Comparison of ENCODE assay signal across 8 cellular contexts in genomic region chr3:48556796-48557626, GRCh38. TPM values are rescaled to one million over a fixed set of nuclear protein-coding genes. Genes with fewer than 3 reads are reported as not detected.
A peak's percentile ranks its signal among the peaks of the same experiment; 100 is the strongest.
DNase-seq lines count a peak whose midpoint lies in the region; ATAC-seq and TF ChIP-seq lines count a peak whose summit lies in the region.

PFKFB4 (minus strand) TSS chr3:48556803; CDS start chr3:48556777, 26 bp downstream.

- no peaks in the 10 kb centered on the region for H3K9me3 Mint-ChIP-seq in activated naive CD4-positive, alpha-beta T cell treated with anti-CD3 and anti-CD28 coated beads, Interleukin-2, amount 50 U/mL, for 24 hours

- CTCF ChIA-PET in GM10248 (lab: Yijun Ruan, JAX) (interaction anchor here (0.7 to 3.1 kb wide), 17 partner anchors 9 to 316 kb away, joined by 3 to 29 read pairs (median 6); partner anchors contain the start of genes ATRIP, NCKIPSD, SLC26A6 and ZNF589), SK-N-SH (lab: Yijun Ruan, JAX) (interaction anchor here (1.4 to 12.6 kb wide), 5 partner anchors 9 to 121 kb away, joined by 3 to 136 read pairs (median 14); partner anchors contain the start of genes CCDC51, SLC26A6 and TMA7)

- H3K79me2 ChIP-seq in SK-N-SH (ENCODE audit: insufficient read depth): peaks cover 15% of the 10 kb centered on the region; the same call in 1 of the 2 replicates

- H3K9me3 ChIP-seq in SK-N-SH: no peaks in the 10 kb centered on the region
- no peaks in the 10 kb centered on the region for H3K9me3 ChIP-seq in suprapubic skin

- H3K4me3 Mint-ChIP-seq in activated naive CD4-positive, alpha-beta T cell treated with anti-CD3 and anti-CD28 coated beads, Interleukin-2, amount 50 U/mL, for 24 hours: peak within 1 kb of the TSS; percentile 87

- TF ChIP-seq CTCF in GM10248 (IDR thresholded peaks at IDR 0.05; ENCODE audit: control extremely low read depth, extremely low read depth, low read depth, missing control alignments) (no peak), SK-N-SH (IDR thresholded peaks at IDR 0.05) (no peak), suprapubic skin (IDR thresholded peaks at IDR 0.05) (no peak)

- H3K27me3 Mint-ChIP-seq in activated naive CD4-positive, alpha-beta T cell treated with anti-CD3 and anti-CD28 coated beads, Interleukin-2, amount 50 U/mL, for 24 hours: no peaks in the 10 kb centered on the region

- H3K9ac ChIP-seq in SK-N-SH: peak within 1 kb of the TSS; percentile 71

- H3K36me3 ChIP-seq in SK-N-SH (replicated peaks in 1 of 2; ENCODE audit: control insufficient read depth in 1 of 2, insufficient read depth in 2 of 2, low read length in 1 of 2) (no peaks in the 10 kb centered on the region), suprapubic skin (no peaks in the 10 kb centered on the region)

- POLR2A ChIA-PET in GM10248 (lab: Yijun Ruan, JAX) (interaction anchor here (0.6 to 2.1 kb wide), 2 partner anchors 66 to 110 kb away, joined by 5 read pairs; partner anchors contain the start of gene ATRIP), SK-N-SH (lab: Yijun Ruan, JAX) (interaction anchor here (0.8 to 1.3 kb wide), 4 partner anchors 9 to 117 kb away, joined by 3 to 4 read pairs (median 3); partner anchors contain the start of genes ATRIP and CCDC51)

- H2AFZ ChIP-seq in SK-N-SH (ENCODE audit: low read depth): peak within 1 kb of the TSS; percentile 88; the same call in 1 of the 2 replicates

- H3K4me3 ChIP-seq in SK-N-SH (ENCODE audit: low read depth in 2 of 2, low read length in 1 of 2) (peak within 1 kb of the TSS; percentile 57 to 77), suprapubic skin (peak within 1 kb of the TSS; percentile 52)

- H3K27me3 ChIP-seq in SK-N-SH (ENCODE audit: insufficient read depth) (no peaks in the 10 kb centered on the region), suprapubic skin (no peaks in the 10 kb centered on the region)

- no peaks in the 10 kb centered on the region for H3K36me3 Mint-ChIP-seq in activated naive CD4-positive, alpha-beta T cell treated with anti-CD3 and anti-CD28 coated beads, Interleukin-2, amount 50 U/mL, for 24 hours

- H3K4me2 ChIP-seq in SK-N-SH: peak within 1 kb of the TSS; percentile 90

- peak within 1 kb of the TSS; percentile 48 to 49 for H3K27ac ChIP-seq in SK-N-SH (ENCODE audit: low read depth in 2 of 2, low read length in 1 of 2)
- peak within 1 kb of the TSS; percentile 48 for H3K27ac ChIP-seq in suprapubic skin

- TF ChIP-seq EP300 in SK-N-SH (IDR thresholded peaks at IDR 0.05; ENCODE audit: borderline replicate concordance in 1 of 2, low read depth in 1 of 2, low read length in 1 of 2) (no peak), suprapubic skin (IDR thresholded peaks at IDR 0.05) (no peak)

- H3K9me2 ChIP-seq in SK-N-SH: no peaks in the 10 kb centered on the region

- peaks cover 17% of the 10 kb centered on the region for H3K4me1 Mint-ChIP-seq in activated naive CD4-positive, alpha-beta T cell treated with anti-CD3 and anti-CD28 coated beads, Interleukin-2, amount 50 U/mL, for 24 hours

- peaks cover 19% of the 10 kb centered on the region for H3F3A ChIP-seq in SK-N-SH (replicated peaks; ENCODE audit: insufficient read depth)

- DNase-seq in GM10248 (ENCODE audit: extremely low spot score) (peak; percentile 99), NCI-H1048 (lab: John Stamatoyannopoulos, UW) (peak; percentile 96), SK-N-SH (peak; percentile 99), globus pallidus (ENCODE audit: low spot score) (peak; percentile 99), nucleus accumbens (lab: John Stamatoyannopoulos, UW) (peak; percentile 91 to 100 (median 99)), suprapubic skin (ENCODE audit: low spot score in 2 of 2) (peak; percentile 99)

- H3K4me1 ChIP-seq in SK-N-SH (ENCODE audit: control insufficient read depth in 1 of 2, insufficient read depth in 2 of 2, low read depth in 1 of 2, low read length in 1 of 2): peaks cover 29 to 61% of the 10 kb centered on the region in 2 experiments; a peak in 3 of 4 replicates
- peaks cover 51% of the 10 kb centered on the region for H3K4me1 ChIP-seq in suprapubic skin

- 9% methylated on average over 16 of the region's 53 CpGs for WGBS in SK-N-SH (ENCODE audit: low lambda C conversion rate)
- WGBS in suprapubic skin: under 1% methylated on average over 29 of the region's 53 CpGs

- no peaks in the 10 kb centered on the region for H4K20me1 ChIP-seq in SK-N-SH (ENCODE audit: insufficient read depth)

- no peak for TF ChIP-seq POLR2A in suprapubic skin (IDR thresholded peaks at IDR 0.05)

- H3K27ac Mint-ChIP-seq in activated naive CD4-positive, alpha-beta T cell treated with anti-CD3 and anti-CD28 coated beads, Interleukin-2, amount 50 U/mL, for 24 hours: peak within 1 kb of the TSS; percentile 77

- TF ChIP-seq RAD21 in SK-N-SH (IDR thresholded peaks at IDR 0.05; ENCODE audit: low read length): no peak

- ATAC-seq in HG02588 (IDR thresholded peaks at IDR 0.05; ENCODE audit: unreplicated experiment): peak; percentile 83

TF ChIP-seq in SK-N-SH, 30 proteins besides CTCF, POLR2A, EP300 and RAD21:
- TF ChIP-seq FOSL2 (IDR thresholded peaks at IDR 0.05; ENCODE audit: borderline replicate concordance, low read depth): no peak
- TF ChIP-seq USF2 (IDR thresholded peaks at IDR 0.05; ENCODE audit: borderline replicate concordance, low read depth, low read length): no peak
- peak; percentile 44; the same call in 1 of the 2 replicates for TF ChIP-seq MXI1 (IDR thresholded peaks at IDR 0.05; ENCODE audit: low read depth, low read length)
- peak; percentile 8 for TF ChIP-seq CHD2 (IDR thresholded peaks at IDR 0.05; ENCODE audit: low read length, partially characterized antibody)
- peak; percentile 91 for TF ChIP-seq PBX3 (IDR thresholded peaks at IDR 0.05)
- TF ChIP-seq MAX (IDR thresholded peaks at IDR 0.05; ENCODE audit: low read depth): peak; percentile 77
- TF ChIP-seq NRF1 (IDR thresholded peaks at IDR 0.05; ENCODE audit: low read depth, low read length): peak; percentile 98
- no peak; the same call in 1 of the 2 replicates for TF ChIP-seq POLR2AphosphoS5 (IDR thresholded peaks at IDR 0.05; ENCODE audit: low read depth, low read length)
- 0 out of 2 replicates have a peak, but pooled peaks have one; percentile 33 for TF ChIP-seq GABPA (IDR thresholded peaks at IDR 0.05; ENCODE audit: low read depth)
TF ChIP-seq in SK-N-SH: peak in this region for 6.

RNA-seq across cellular contexts. Expression of gene PFKFB4, which starts in this region (rescaled TPM):
- polyA plus RNA-seq in SK-N-SH (2012; rRNA removed): 5.7 and 6.7 TPM in 2 replicates
- polyA plus RNA-seq in SK-N-SH (2012; cell fraction: cytosol; rRNA removed): 3.2 and 4.1 TPM in 2 replicates
- polyA plus RNA-seq in SK-N-SH (2012; cell fraction: nucleus; rRNA removed): 14.3 and 15.3 TPM in 2 replicates
- 10 to 100 TPM in 1 of 4 donors, 1 to 10 TPM in 3; 3.6 to 12.7 (median 8.3) TPM for total RNA-seq in suprapubic skin

Comparison
In these comparisons a context has a peak if more than half of its experiments do, and no peak if none do; other contexts are left out.
1. Peak in every context shown above with its lines: DNase-seq, ATAC-seq, H3K4me3 ChIP-seq and H3K27ac ChIP-seq.